In the genomic region with DNA sequence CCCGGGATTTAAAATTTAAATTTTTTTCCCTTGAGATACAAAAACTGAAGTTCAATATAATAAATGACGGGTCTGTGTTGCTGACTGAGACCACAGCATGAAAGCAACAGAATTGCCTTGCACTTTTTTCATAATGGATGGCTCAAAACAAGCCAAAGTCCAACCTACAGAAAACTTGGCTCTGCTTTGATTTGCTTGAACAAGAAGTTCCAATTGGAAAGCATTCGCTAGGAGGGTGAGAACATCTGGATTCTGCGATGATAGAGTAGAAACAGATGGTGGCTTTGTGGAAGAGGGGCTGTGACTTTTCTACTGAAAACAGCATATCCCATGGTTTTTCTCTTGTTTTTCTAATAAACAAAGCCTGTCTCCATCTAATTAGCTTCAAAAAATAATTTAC, we compare ENCODE assay signal across 1 cellular context.
TF ChIP-seq lines count a peak whose summit lies in the region.

No MANE protein-coding gene starts in this region.

TF ChIP-seq in IMR-90, 13 proteins besides CTCF, POLR2A, EP300 and RAD21:
- TF ChIP-seq FOS (IDR thresholded peaks at IDR 0.05; ENCODE audit: low read depth, low read length) (no peak), BHLHE40 (IDR thresholded peaks at IDR 0.05; ENCODE audit: low read depth, low read length) (no peak), MXI1 (IDR thresholded peaks at IDR 0.05; ENCODE audit: borderline replicate concordance, low read depth, low read length) (no peak), CEBPB (IDR thresholded peaks at IDR 0.05; ENCODE audit: low read depth, low read length) (no peak), NFE2L2 (IDR thresholded peaks at IDR 0.05; ENCODE audit: low read depth, low read length) (no peak), MAFK (IDR thresholded peaks at IDR 0.05; ENCODE audit: low read depth, low read length) (no peak), RCOR1 (IDR thresholded peaks at IDR 0.05; ENCODE audit: insufficient replicate concordance, low read length) (no peak), RFX5 (IDR thresholded peaks at IDR 0.05; ENCODE audit: low read depth, low read length) (no peak), CHD1 (IDR thresholded peaks at IDR 0.05; ENCODE audit: low read depth, low read length) (no peak), MAZ (IDR thresholded peaks at IDR 0.05; ENCODE audit: borderline replicate concordance, low read depth, low read length) (no peak), SMC3 (IDR thresholded peaks at IDR 0.05; ENCODE audit: low read depth, low read length) (no peak)
- TF ChIP-seq, protein P1, sequence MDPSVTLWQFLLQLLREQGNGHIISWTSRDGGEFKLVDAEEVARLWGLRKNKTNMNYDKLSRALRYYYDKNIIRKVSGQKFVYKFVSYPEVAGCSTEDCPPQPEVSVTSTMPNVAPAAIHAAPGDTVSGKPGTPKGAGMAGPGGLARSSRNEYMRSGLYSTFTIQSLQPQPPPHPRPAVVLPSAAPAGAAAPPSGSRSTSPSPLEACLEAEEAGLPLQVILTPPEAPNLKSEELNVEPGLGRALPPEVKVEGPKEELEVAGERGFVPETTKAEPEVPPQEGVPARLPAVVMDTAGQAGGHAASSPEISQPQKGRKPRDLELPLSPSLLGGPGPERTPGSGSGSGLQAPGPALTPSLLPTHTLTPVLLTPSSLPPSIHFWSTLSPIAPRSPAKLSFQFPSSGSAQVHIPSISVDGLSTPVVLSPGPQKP (IDR thresholded peaks at IDR 0.05; ENCODE audit: borderline replicate concordance, low read depth, low read length), result no peak
- TF ChIP-seq, protein P2, sequence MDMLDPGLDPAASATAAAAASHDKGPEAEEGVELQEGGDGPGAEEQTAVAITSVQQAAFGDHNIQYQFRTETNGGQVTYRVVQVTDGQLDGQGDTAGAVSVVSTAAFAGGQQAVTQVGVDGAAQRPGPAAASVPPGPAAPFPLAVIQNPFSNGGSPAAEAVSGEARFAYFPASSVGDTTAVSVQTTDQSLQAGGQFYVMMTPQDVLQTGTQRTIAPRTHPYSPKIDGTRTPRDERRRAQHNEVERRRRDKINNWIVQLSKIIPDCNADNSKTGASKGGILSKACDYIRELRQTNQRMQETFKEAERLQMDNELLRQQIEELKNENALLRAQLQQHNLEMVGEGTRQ (IDR thresholded peaks at IDR 0.05; ENCODE audit: low read depth, low read length), result no peak
TF ChIP-seq in IMR-90: peak in this region for 0.
